In the genomic region with DNA sequence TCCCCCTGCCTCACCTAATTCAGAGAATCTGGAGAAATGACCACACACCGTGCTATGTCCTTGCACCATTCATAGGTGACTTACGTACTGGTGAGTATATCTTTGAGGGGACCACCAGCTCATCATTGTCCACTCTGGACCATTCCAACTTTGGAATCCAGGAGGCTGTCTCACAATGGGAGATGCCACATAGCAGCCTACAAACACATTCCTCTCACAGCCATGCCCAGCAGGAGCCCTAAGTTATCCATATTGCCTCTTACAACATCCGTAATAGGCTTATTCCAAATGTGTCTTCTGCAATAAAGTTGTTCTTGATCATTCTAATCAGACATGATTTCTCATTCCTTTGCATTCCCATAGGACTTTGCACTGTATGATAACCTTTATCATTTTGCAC, we compare ENCODE assay signal across 18 cellular contexts.
"Had no signal": no experiment of that assay in that cellular context is flagged by ENCODE, and none has a peak within 500 bp of the region (broad histone marks: within the 10 kb centered on the region; RNA-seq: fewer than 3 reads in every experiment).

No MANE protein-coding gene starts in this region.

- H3K4me3 ChIP-seq: breast epithelium, upper lobe of right lung had no signal

- ATAC-seq: activated CD8-positive, alpha-beta memory T cell treated with anti-CD3 and anti-CD28 coated beads, Interleukin-2, amount 10 ng/mL, durations not matched to agents 7 days and 5 days; activated naive CD8-positive, alpha-beta T cell treated with anti-CD3 and anti-CD28 coated beads, Interleukin-2, amount 50 U/mL, for 24 hours; upper lobe of right lung had no signal

- H3K27ac ChIP-seq: breast epithelium, upper lobe of right lung had no signal

- H3K4me1 Mint-ChIP-seq: activated CD8-positive, alpha-beta memory T cell treated with anti-CD3 and anti-CD28 coated beads, Interleukin-2, amount 10 ng/mL, durations not matched to agents 7 days and 5 days; activated naive CD8-positive, alpha-beta T cell treated with anti-CD3 and anti-CD28 coated beads, Interleukin-2, amount 50 U/mL, for 24 hours; immature natural killer cell had no signal

- H3K9me3 Mint-ChIP-seq: activated CD4-positive, alpha-beta memory T cell treated with anti-CD3 and anti-CD28 coated beads for 36 hours; activated naive CD4-positive, alpha-beta T cell treated with anti-CD3 and anti-CD28 coated beads for 36 hours; activated naive CD8-positive, alpha-beta T cell treated with anti-CD3 and anti-CD28 coated beads, Interleukin-2, amount 50 U/mL, for 24 hours; activated T-helper 2 cell treated with anti-CD3 and anti-CD28 coated beads, Interferon-gamma antibody, Interleukin-2, Interleukin-4, amounts not matched to agents 10 μg/mL and 5 μg/mL and 100 μg/mL, durations not matched to agents 14 hours and 24 hours and 36 hours; immature natural killer cell had no signal

- H3K4me3 Mint-ChIP-seq: activated CD4-positive, alpha-beta memory T cell treated with anti-CD3 and anti-CD28 coated beads for 36 hours; activated CD8-positive, alpha-beta memory T cell treated with anti-CD3 and anti-CD28 coated beads, Interleukin-2, amount 10 ng/mL, durations not matched to agents 7 days and 5 days; activated naive CD4-positive, alpha-beta T cell treated with anti-CD3 and anti-CD28 coated beads for 36 hours; activated naive CD8-positive, alpha-beta T cell treated with anti-CD3 and anti-CD28 coated beads, Interleukin-2, amount 50 U/mL, for 24 hours; immature natural killer cell had no signal

- H3K36me3 Mint-ChIP-seq: activated CD4-positive, alpha-beta memory T cell treated with anti-CD3 and anti-CD28 coated beads for 36 hours; activated CD8-positive, alpha-beta memory T cell treated with anti-CD3 and anti-CD28 coated beads, Interleukin-2, amount 10 ng/mL, durations not matched to agents 7 days and 5 days; immature natural killer cell had no signal

- DNase-seq: activated CD4-positive, alpha-beta memory T cell treated with anti-CD3 and anti-CD28 coated beads for 36 hours; activated CD4-positive, CD25-positive, alpha-beta regulatory T cell treated with anti-CD3 and anti-CD28 coated beads, Interleukin-2, amount 50 U/mL, for 72 hours; activated CD8-positive, alpha-beta memory T cell treated with anti-CD3 and anti-CD28 coated beads, Interleukin-2, amount 10 ng/mL, durations not matched to agents 7 days and 5 days; activated naive CD4-positive, alpha-beta T cell treated with anti-CD3 and anti-CD28 coated beads for 36 hours; activated naive CD8-positive, alpha-beta T cell treated with anti-CD3 and anti-CD28 coated beads, Interleukin-2, amount 50 U/mL, for 24 hours; activated T-cell treated with anti-CD3 and anti-CD28 coated beads, Interleukin-2, amount 50 U/mL, for 1 hour; aorta; cerebellar nuclear complex; head of caudate nucleus; immature natural killer cell; posterior cingulate gyrus; stimulated activated CD4-positive, alpha-beta T cell treated with anti-CD3 and anti-CD28 coated beads, Interleukin-4, amount 100 ng/mL, for 1 hour; stimulated activated naive CD4-positive, alpha-beta T cell; substantia nigra; upper lobe of right lung had no signal

- H3K9me3 ChIP-seq: breast epithelium, upper lobe of right lung had no signal

- H3K27me3 Mint-ChIP-seq: activated CD4-positive, alpha-beta memory T cell treated with anti-CD3 and anti-CD28 coated beads for 36 hours; activated CD8-positive, alpha-beta memory T cell treated with anti-CD3 and anti-CD28 coated beads, Interleukin-2, amount 10 ng/mL, durations not matched to agents 7 days and 5 days; activated naive CD8-positive, alpha-beta T cell treated with anti-CD3 and anti-CD28 coated beads, Interleukin-2, amount 50 U/mL, for 24 hours had no signal

- H3K27me3 ChIP-seq: breast epithelium, upper lobe of right lung had no signal

- H3K27ac Mint-ChIP-seq: activated CD4-positive, alpha-beta memory T cell treated with anti-CD3 and anti-CD28 coated beads for 36 hours; activated CD8-positive, alpha-beta memory T cell treated with anti-CD3 and anti-CD28 coated beads, Interleukin-2, amount 10 ng/mL, durations not matched to agents 7 days and 5 days; activated naive CD4-positive, alpha-beta T cell treated with anti-CD3 and anti-CD28 coated beads for 36 hours; activated naive CD8-positive, alpha-beta T cell treated with anti-CD3 and anti-CD28 coated beads, Interleukin-2, amount 50 U/mL, for 24 hours; activated T-helper 2 cell treated with anti-CD3 and anti-CD28 coated beads, Interferon-gamma antibody, Interleukin-2, Interleukin-4, amounts not matched to agents 10 μg/mL and 5 μg/mL and 100 μg/mL, durations not matched to agents 14 hours and 24 hours and 36 hours; immature natural killer cell had no signal

- FAIRE-seq: frontal cortex had no signal

- H3K4me1 ChIP-seq: breast epithelium, upper lobe of right lung had no signal

- H3K36me3 ChIP-seq: breast epithelium, upper lobe of right lung had no signal
